12 cellular contexts compared by ENCODE assay signal in genomic region chr6:27477318-27478013, GRCh38. TPM values are rescaled to one million over a fixed set of nuclear protein-coding genes. Genes with fewer than 3 reads are reported as not detected.
DNase-seq lines count a peak whose midpoint lies in the region; ATAC-seq and TF ChIP-seq lines count a peak whose summit lies in the region.
"Had no signal": no experiment of that assay in that cellular context is flagged by ENCODE, and none has a peak within 500 bp of the region (broad histone marks: within the 10 kb centered on the region; RNA-seq: fewer than 3 reads in every experiment).

No MANE protein-coding gene starts in this region.

- peak overlapping the region; percentile 80 for H3K4me3 ChIP-seq in AG04450 (ENCODE audit: low read depth, low read length)
- peak overlapping the region; percentile 87 for H3K4me3 ChIP-seq in astrocyte of the spinal cord (ENCODE audit: low read depth, low read length)
- no peak overlapping the region for H3K4me3 ChIP-seq in mesendoderm (ENCODE audit: low read length)
- H3K4me3 ChIP-seq in lower leg skin (ENCODE audit: low read depth, poor library complexity, severe bottlenecking): no peak overlapping the region

- H3K23ac ChIP-seq in H9 (ENCODE audit: insufficient read length, low read depth, low read length) (no peak overlapping the region), mesendoderm (ENCODE audit: low read length) (no peak overlapping the region)

- H3K27me3 ChIP-seq in AG04450 (ENCODE audit: control insufficient read depth, insufficient read depth, low read length): no peaks in the 10 kb centered on the region
- no peaks in the 10 kb centered on the region; the same call in 1 of the 2 replicates for H3K27me3 ChIP-seq in H9 (ENCODE audit: insufficient read depth, low read length)
- no peaks in the 10 kb centered on the region for H3K27me3 ChIP-seq in mesendoderm (ENCODE audit: insufficient read depth, low read length, poor library complexity)

- WGBS in H9 (ENCODE audit: extremely low coverage, insufficient read length, low lambda C conversion rate): no CpG with 5 or more reads among the region's 8 CpGs
- WGBS in mesendoderm (ENCODE audit: extremely low coverage, insufficient coverage, low lambda C conversion rate): no CpG with 5 or more reads among the region's 8 CpGs
- WGBS in lower leg skin, 2 donors: 58 to 71% methylated on average over 8 of the region's 8 CpGs

- intact Hi-C loops in lower leg skin (cut with DNase I; ENCODE audit: low total_unique reads): no loop called here

- no peaks in the 10 kb centered on the region for H3K36me3 Mint-ChIP-seq in H9 (ENCODE audit: insufficient read depth in 1 of 3, low read depth in 3 of 3)

- no peak overlapping the region for H3K14ac ChIP-seq in H9 (ENCODE audit: insufficient read depth, low read length)

- H2BK120ac ChIP-seq in H9 (ENCODE audit: low read depth, low read length, poor library complexity, severe bottlenecking) (no peak overlapping the region), mesendoderm (ENCODE audit: low read depth, low read length) (no peak overlapping the region)

- H3K23me2 ChIP-seq in H9 (ENCODE audit: insufficient read length, low read depth, low read length, poor library complexity, severe bottlenecking): peaks cover 8% of the 10 kb centered on the region

- TF ChIP-seq POLR2A in lower leg skin (IDR thresholded peaks at IDR 0.05): no peak

- H2BK12ac ChIP-seq in H9 (ENCODE audit: insufficient read length, low read depth, low read length): no peak overlapping the region

- H4K5ac ChIP-seq in H9 (ENCODE audit: insufficient read length, low read depth, low read length) (no peak overlapping the region), mesendoderm (ENCODE audit: low read length) (no peak overlapping the region)

- H2AK5ac ChIP-seq in H9 (ENCODE audit: insufficient read length, low read length) (no peak overlapping the region), mesendoderm (ENCODE audit: low read length) (no peak overlapping the region)

- no peak overlapping the region for H4K91ac ChIP-seq in H9 (ENCODE audit: insufficient read length, low read depth, low read length)

- H4K8ac ChIP-seq in H9 (replicated peaks; ENCODE audit: insufficient read length, low read depth, low read length): no peak overlapping the region
- H4K8ac ChIP-seq in mesendoderm (ENCODE audit: low read depth, low read length): no peak overlapping the region

- TF ChIP-seq CTCF in AG04450 (IDR thresholded peaks at IDR 0.05; ENCODE audit: low read depth, low read length) (no peak), H9 (conservative IDR thresholded peaks at IDR 0.05) (no peak), astrocyte of the spinal cord (IDR thresholded peaks at IDR 0.05; ENCODE audit: low read depth, low read length) (no peak), lower leg skin (IDR thresholded peaks at IDR 0.05) (no peak)

- H3K4me2 ChIP-seq in H9 (ENCODE audit: insufficient read depth, insufficient read length, low read length) (peak overlapping the region; percentile 91), mesendoderm (ENCODE audit: low read length) (peak overlapping the region; percentile 72)

- no peak overlapping the region for H2BK20ac ChIP-seq in H9 (ENCODE audit: low read depth, low read length, poor library complexity, severe bottlenecking)

- no peaks in the 10 kb centered on the region for H3K79me2 ChIP-seq in H9 (ENCODE audit: insufficient read depth, low read length)
- no peaks in the 10 kb centered on the region for H3K79me2 ChIP-seq in mesendoderm (ENCODE audit: control insufficient read depth, insufficient read depth, low read length)

- no peak overlapping the region for H3T11ph ChIP-seq in H9 (ENCODE audit: low read length)

- DNase-seq in AG04450 (ENCODE audit: low read depth, low spot score) (no peak), H9 (no peak), astrocyte of the spinal cord (ENCODE audit: low read depth, low spot score) (no peak), mesendoderm (no peak), lower leg skin (ENCODE audit: low spot score in 2 of 2) (no peak), NCI-H1092 (lab: John Stamatoyannopoulos, UW) (no peak)
- DNase-seq: activated naive CD4-positive, alpha-beta T cell; DMS79; NCI-H2171; T-helper 9 cell had no signal

- H2BK5ac ChIP-seq in H9 (ENCODE audit: insufficient read length, low read length): no peak overlapping the region
- H2BK5ac ChIP-seq in mesendoderm (ENCODE audit: low read length): no peak overlapping the region

- H3K4me1 ChIP-seq in H9 (ENCODE audit: insufficient read depth, low read length) (peaks cover 2% of the 10 kb centered on the region; the same call in 1 of the 2 replicates), mesendoderm (ENCODE audit: control insufficient read depth, low read depth, low read length) (no peaks in the 10 kb centered on the region)

- POLR2A ChIA-PET in AG04450 (lab: Yijun Ruan, JAX): no interaction called here

- no peak overlapping the region for H3K56ac ChIP-seq in H9 (ENCODE audit: insufficient read length, low read depth, low read length)
- H3K56ac ChIP-seq in mesendoderm (ENCODE audit: low read length): no peak overlapping the region

- H3K4me1 Mint-ChIP-seq in H9: peaks cover 10 to 13% of the 10 kb centered on the region in 2 experiments

- H3K9ac ChIP-seq in H9 (ENCODE audit: extremely low read depth, insufficient read length, low read length) (no peak overlapping the region), mesendoderm (ENCODE audit: low read length) (peak overlapping the region; percentile 58)

- H3K9me3 ChIP-seq in AG04450 (ENCODE audit: control insufficient read depth, insufficient read depth, low read length) (no peaks in the 10 kb centered on the region; the same call in 1 of the 2 replicates), H9 (ENCODE audit: control insufficient read depth, low read depth, low read length) (no peaks in the 10 kb centered on the region)

- H3K4me3 Mint-ChIP-seq in H9: no peak overlapping the region; a peak in 1 of 5 replicates

- no peak overlapping the region for H2BK15ac ChIP-seq in H9 (ENCODE audit: low read depth, low read length)
- no peak overlapping the region for H2BK15ac ChIP-seq in mesendoderm (replicated peaks; ENCODE audit: low read depth)

- H3K27ac Mint-ChIP-seq in H9: no peak overlapping the region

- H3K36me3 ChIP-seq in mesendoderm (ENCODE audit: control insufficient read depth, insufficient read depth, low read length): no peaks in the 10 kb centered on the region

- H4K20me1 ChIP-seq in H9 (ENCODE audit: control insufficient read depth, insufficient read depth, insufficient read length): no peaks in the 10 kb centered on the region

- no peak overlapping the region for H3K18ac ChIP-seq in H9 (ENCODE audit: insufficient read length, low read depth, low read length)
- H3K18ac ChIP-seq in mesendoderm (ENCODE audit: low read length): no peak overlapping the region

- in situ Hi-C loops in astrocyte of the spinal cord (cut with HindIII; ENCODE audit: low sequenced_read_pairs): no loop called here

- ATAC-seq in HG03159 (IDR thresholded peaks at IDR 0.05; ENCODE audit: unreplicated experiment): no peak
- ATAC-seq in GM19455 (IDR thresholded peaks at IDR 0.05; ENCODE audit: unreplicated experiment): no peak

- peaks cover 0 to 3% of the 10 kb centered on the region in 2 experiments; a peak in 2 of 5 replicates for H3K9me3 Mint-ChIP-seq in H9

- CTCF ChIA-PET in AG04450 (lab: Charles Lee): interaction anchor here (0.6 to 1.9 kb wide), 7 partner anchors 9 to 350 kb away, joined by 3 to 7 read pairs (median 4); no protein-coding TSS in a partner anchor

- H3K79me1 ChIP-seq in H9 (ENCODE audit: insufficient read depth, low read depth, low read length, poor library complexity, severe bottlenecking) (no peaks in the 10 kb centered on the region), mesendoderm (ENCODE audit: low read length) (no peaks in the 10 kb centered on the region)

- H3K27me3 Mint-ChIP-seq in H9 (ENCODE audit: low read depth): peaks cover 7% of the 10 kb centered on the region

- H3K27ac ChIP-seq in AG04450 (ENCODE audit: low read depth, low read length) (no peak overlapping the region), H9 (ENCODE audit: insufficient read length, low read depth, low read length) (no peak overlapping the region), mesendoderm (ENCODE audit: low read depth, low read length) (no peak overlapping the region)

- H3K4ac ChIP-seq in H9 (ENCODE audit: low read depth, low read length): no peak overlapping the region
- no peak overlapping the region for H3K4ac ChIP-seq in mesendoderm (ENCODE audit: low read depth, low read length)

- no peak overlapping the region for H2AFZ ChIP-seq in H9 (ENCODE audit: low read length)

RNA-seq across cellular contexts. Expression of gene ZNF184, which starts 4.6 kb away (rescaled TPM):
- polyA plus RNA-seq in AG04450 (2011; rRNA removed): 6.4 and 9.9 TPM in 2 replicates
- 5.1 and 10.0 TPM in 2 replicates for polyA minus RNA-seq in AG04450 (2011; rRNA and poly(A)+ RNA removed)
- total RNA-seq in H9 (2021): 6.3 and 6.5 TPM in 2 replicates
- 10.0 TPM for polyA plus RNA-seq in mesendoderm (2013, experiment 1 of 2)
- 10.3 TPM for polyA plus RNA-seq in mesendoderm (2013, experiment 2 of 2)
- 10 to 100 TPM in 3 of 4 donors, 1 to 10 TPM in 1; 9.5 to 14.0 (median 12.3) TPM for total RNA-seq in lower leg skin

Comparison
In these comparisons a context has a peak if more than half of its experiments do, and no peak if none do; other contexts are left out.
1. H3K4me3 ChIP-seq: peak in AG04450 (single experiment) and astrocyte of the spinal cord (single experiment); none in mesendoderm (single experiment) and lower leg skin (single experiment).